2 cellular contexts compared by ENCODE assay signal in the genomic region with DNA sequence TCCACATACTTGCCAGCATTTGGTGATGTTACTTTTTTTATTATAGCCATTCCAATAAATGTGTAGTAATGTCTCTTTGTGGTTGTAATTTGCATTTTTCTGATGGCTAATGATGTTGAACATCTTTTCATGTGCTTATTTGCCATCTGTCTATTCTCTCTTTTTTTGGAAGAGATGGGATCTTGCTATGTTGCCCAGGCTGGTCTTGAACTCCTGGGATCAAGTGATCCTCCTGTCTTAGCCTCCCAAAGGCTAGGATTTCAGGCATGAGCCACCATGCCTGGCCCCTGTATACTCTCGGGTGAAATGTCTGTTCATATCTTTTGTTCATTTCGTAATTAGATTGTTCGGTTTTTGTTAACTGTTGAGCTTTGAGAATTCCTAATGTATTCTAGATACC.
TF ChIP-seq lines count a peak whose summit lies in the region.

No MANE protein-coding gene starts in this region.

TF ChIP-seq in HepG2, 621 proteins besides CTCF, POLR2A, EP300 and RAD21:
- TF ChIP-seq ZNF121 (CRISPR knock-in tag; IDR thresholded peaks at IDR 0.05) = peak; percentile 73
- TF ChIP-seq, protein P1, sequence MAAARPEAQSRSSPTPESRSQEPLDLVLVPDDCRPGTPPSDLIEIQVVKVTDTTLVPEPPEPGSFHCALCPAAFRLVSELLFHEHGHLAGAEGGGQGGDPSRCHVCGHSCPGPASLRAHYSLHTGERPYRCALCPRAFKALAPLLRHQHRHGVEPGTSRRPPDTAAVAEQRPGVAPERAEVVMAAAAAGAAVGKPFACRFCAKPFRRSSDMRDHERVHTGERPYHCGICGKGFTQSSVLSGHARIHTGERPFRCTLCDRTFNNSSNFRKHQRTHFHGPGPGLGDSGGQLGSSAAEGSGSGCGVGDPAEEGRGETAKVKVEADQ (CRISPR knock-in tag; IDR thresholded peaks at IDR 0.05; ENCODE audit: borderline replicate concordance) = no peak
- no peak for TF ChIP-seq NKX3-1 (CRISPR knock-in tag; IDR thresholded peaks at IDR 0.05)

TF ChIP-seq in GM23338, 12 proteins besides CTCF, POLR2A, EP300 and RAD21:
- TF ChIP-seq, protein P2, sequence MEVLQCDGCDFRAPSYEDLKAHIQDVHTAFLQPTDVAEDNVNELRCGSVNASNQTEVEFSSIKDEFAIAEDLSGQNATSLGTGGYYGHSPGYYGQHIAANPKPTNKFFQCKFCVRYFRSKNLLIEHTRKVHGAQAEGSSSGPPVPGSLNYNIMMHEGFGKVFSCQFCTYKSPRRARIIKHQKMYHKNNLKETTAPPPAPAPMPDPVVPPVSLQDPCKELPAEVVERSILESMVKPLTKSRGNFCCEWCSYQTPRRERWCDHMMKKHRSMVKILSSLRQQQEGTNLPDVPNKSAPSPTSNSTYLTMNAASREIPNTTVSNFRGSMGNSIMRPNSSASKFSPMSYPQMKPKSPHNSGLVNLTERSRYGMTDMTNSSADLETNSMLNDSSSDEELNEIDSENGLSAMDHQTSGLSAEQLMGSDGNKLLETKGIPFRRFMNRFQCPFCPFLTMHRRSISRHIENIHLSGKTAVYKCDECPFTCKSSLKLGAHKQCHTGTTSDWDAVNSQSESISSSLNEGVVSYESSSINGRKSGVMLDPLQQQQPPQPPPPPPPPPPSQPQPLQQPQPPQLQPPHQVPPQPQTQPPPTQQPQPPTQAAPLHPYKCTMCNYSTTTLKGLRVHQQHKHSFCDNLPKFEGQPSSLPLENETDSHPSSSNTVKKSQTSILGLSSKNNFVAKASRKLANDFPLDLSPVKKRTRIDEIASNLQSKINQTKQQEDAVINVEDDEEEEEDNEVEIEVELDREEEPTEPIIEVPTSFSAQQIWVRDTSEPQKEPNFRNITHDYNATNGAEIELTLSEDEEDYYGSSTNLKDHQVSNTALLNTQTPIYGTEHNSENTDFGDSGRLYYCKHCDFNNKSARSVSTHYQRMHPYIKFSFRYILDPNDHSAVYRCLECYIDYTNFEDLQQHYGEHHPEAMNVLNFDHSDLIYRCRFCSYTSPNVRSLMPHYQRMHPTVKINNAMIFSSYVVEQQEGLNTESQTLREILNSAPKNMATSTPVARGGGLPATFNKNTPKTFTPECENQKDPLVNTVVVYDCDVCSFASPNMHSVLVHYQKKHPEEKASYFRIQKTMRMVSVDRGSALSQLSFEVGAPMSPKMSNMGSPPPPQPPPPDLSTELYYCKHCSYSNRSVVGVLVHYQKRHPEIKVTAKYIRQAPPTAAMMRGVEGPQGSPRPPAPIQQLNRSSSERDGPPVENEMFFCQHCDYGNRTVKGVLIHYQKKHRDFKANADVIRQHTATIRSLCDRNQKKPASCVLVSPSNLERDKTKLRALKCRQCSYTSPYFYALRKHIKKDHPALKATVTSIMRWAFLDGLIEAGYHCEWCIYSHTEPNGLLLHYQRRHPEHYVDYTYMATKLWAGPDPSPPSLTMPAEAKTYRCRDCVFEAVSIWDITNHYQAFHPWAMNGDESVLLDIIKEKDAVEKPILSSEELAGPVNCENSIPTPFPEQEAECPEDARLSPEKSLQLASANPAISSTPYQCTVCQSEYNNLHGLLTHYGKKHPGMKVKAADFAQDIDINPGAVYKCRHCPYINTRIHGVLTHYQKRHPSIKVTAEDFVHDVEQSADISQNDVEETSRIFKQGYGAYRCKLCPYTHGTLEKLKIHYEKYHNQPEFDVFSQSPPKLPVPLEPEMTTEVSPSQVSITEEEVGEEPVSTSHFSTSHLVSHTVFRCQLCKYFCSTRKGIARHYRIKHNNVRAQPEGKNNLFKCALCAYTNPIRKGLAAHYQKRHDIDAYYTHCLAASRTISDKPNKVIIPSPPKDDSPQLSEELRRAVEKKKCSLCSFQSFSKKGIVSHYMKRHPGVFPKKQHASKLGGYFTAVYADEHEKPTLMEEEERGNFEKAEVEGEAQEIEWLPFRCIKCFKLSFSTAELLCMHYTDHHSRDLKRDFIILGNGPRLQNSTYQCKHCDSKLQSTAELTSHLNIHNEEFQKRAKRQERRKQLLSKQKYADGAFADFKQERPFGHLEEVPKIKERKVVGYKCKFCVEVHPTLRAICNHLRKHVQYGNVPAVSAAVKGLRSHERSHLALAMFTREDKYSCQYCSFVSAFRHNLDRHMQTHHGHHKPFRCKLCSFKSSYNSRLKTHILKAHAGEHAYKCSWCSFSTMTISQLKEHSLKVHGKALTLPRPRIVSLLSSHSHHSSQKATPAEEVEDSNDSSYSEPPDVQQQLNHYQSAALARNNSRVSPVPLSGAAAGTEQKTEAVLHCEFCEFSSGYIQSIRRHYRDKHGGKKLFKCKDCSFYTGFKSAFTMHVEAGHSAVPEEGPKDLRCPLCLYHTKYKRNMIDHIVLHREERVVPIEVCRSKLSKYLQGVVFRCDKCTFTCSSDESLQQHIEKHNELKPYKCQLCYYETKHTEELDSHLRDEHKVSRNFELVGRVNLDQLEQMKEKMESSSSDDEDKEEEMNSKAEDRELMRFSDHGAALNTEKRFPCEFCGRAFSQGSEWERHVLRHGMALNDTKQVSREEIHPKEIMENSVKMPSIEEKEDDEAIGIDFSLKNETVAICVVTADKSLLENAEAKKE (CRISPR knock-in tag; IDR thresholded peaks at IDR 0.05) = no peak
- TF ChIP-seq EZH2phosphoT487 (IDR thresholded peaks at IDR 0.05; ENCODE audit: unreplicated experiment) (no peak), JUNB (IDR thresholded peaks at IDR 0.05; ENCODE audit: unreplicated experiment) (no peak), CREB1 (CRISPR knock-in tag; IDR thresholded peaks at IDR 0.05; ENCODE audit: low read depth) (no peak), ZNF114 (CRISPR knock-in tag; IDR thresholded peaks at IDR 0.05) (no peak), ZNF331 (CRISPR knock-in tag; IDR thresholded peaks at IDR 0.05; ENCODE audit: low read depth) (no peak)
